28 cellular contexts compared by ENCODE assay signal in the genomic region with DNA sequence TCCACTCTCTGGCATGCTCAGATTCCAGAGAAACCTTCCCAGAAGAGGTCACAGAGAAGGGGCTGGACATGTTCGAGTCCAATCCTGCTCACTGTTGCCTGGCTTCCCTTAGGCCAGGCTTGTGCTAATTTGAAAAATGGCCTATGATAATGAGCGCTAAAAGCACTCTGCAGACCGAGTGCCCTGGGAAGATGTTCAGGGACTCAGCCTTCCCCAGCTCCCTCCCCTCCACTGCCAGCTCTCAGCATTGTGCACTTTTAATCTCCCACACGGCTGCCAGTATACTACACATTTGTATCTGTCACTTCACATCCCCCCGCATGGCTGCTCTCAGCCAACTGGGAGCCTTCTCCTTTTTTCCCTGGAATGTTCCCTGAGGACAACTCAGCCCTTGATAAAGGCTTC. TPM values are rescaled to one million over a fixed set of nuclear protein-coding genes. Genes with fewer than 3 reads are reported as not detected.
"Had no signal": no experiment of that assay in that cellular context is flagged by ENCODE, and none has a peak within 500 bp of the region (broad histone marks: within the 10 kb centered on the region; RNA-seq: fewer than 3 reads in every experiment).

No MANE protein-coding gene starts in this region.

- H3K9me3 ChIP-seq: lower lobe of right lung, prostate gland, upper lobe of left lung had no signal

- H3K9me3 Mint-ChIP-seq: activated naive CD4-positive, alpha-beta T cell treated with anti-CD3 and anti-CD28 coated beads, Interleukin-2, amount 10 ng/mL, durations not matched to agents 7 days and 5 days; activated naive CD8-positive, alpha-beta T cell treated with anti-CD3 and anti-CD28 coated beads, Interleukin-2, amount 50 U/mL, for 24 hours; activated T-cell treated with anti-CD3 and anti-CD28 coated beads, Interleukin-2, amount 50 U/mL, for 4 hours; dendritic cell treated with granulocyte-macrophage colony-stimulating factor and Interleukin-4, amounts not matched to agents 40 ng/mL and 50 ng/mL, for 4 days; T-helper 2 cell treated with Interferon-gamma antibody and Interleukin-4, amounts not matched to agents 5 μg/mL and 100 μg/mL, for 36 hours had no signal

- H3K4me3 Mint-ChIP-seq: activated naive CD4-positive, alpha-beta T cell treated with anti-CD3 and anti-CD28 coated beads, Interleukin-2, amount 10 ng/mL, durations not matched to agents 7 days and 5 days; activated naive CD8-positive, alpha-beta T cell treated with anti-CD3 and anti-CD28 coated beads, Interleukin-2, amount 50 U/mL, for 24 hours; activated T-cell treated with anti-CD3 and anti-CD28 coated beads, Interleukin-2, amount 50 U/mL, for 4 hours; brain; dendritic cell treated with granulocyte-macrophage colony-stimulating factor and Interleukin-4, amounts not matched to agents 40 ng/mL and 50 ng/mL, for 4 days; naive B cell; T-helper 2 cell treated with Interferon-gamma antibody and Interleukin-4, amounts not matched to agents 5 μg/mL and 100 μg/mL, for 36 hours had no signal

- DNase-seq: activated CD4-positive, alpha-beta T cell treated with anti-CD3 and anti-CD28 coated beads for 1 hour; activated CD8-positive, alpha-beta memory T cell treated with anti-CD3 and anti-CD28 coated beads, Interleukin-2, amount 50 U/mL, for 48 hours; activated effector memory CD4-positive, alpha-beta T cell treated with Interleukin-2 at 50 U/mL for 16 hours; activated naive CD4-positive, alpha-beta T cell treated with anti-CD3 and anti-CD28 coated beads, Interleukin-2, amount 10 ng/mL, durations not matched to agents 7 days and 5 days; activated naive CD8-positive, alpha-beta T cell treated with anti-CD3 and anti-CD28 coated beads, Interleukin-2, amount 50 U/mL, for 24 hours; activated T-cell treated with anti-CD3 and anti-CD28 coated beads, Interleukin-2, amount 50 U/mL, for 4 hours; anterior cingulate cortex; effector CD4-positive, alpha-beta T cell; erythroblast; foreskin fibroblast; heart right ventricle; kidney; lower lobe of right lung; mesendoderm; naive B cell; right cardiac atrium; stimulated activated CD4-positive, alpha-beta T cell treated with anti-CD3 and anti-CD28 coated beads, Interleukin-4, amount 100 ng/mL, for 24 hours; stimulated activated naive CD4-positive, alpha-beta T cell treated with Interleukin-2 at 50 U/mL for 16 hours; upper lobe of left lung had no signal

- H3K4me1 ChIP-seq: lower lobe of right lung, prostate gland, upper lobe of left lung had no signal

- H3K36me3 ChIP-seq: heart right ventricle, lower lobe of right lung, prostate gland, upper lobe of left lung had no signal

- H3K4me1 Mint-ChIP-seq: activated naive CD4-positive, alpha-beta T cell treated with anti-CD3 and anti-CD28 coated beads, Interleukin-2, amount 10 ng/mL, durations not matched to agents 7 days and 5 days; activated naive CD8-positive, alpha-beta T cell treated with anti-CD3 and anti-CD28 coated beads, Interleukin-2, amount 50 U/mL, for 24 hours; naive B cell had no signal

- H3K36me3 Mint-ChIP-seq: activated naive CD4-positive, alpha-beta T cell treated with anti-CD3 and anti-CD28 coated beads, Interleukin-2, amount 10 ng/mL, durations not matched to agents 7 days and 5 days; brain had no signal

- ATAC-seq: activated naive CD8-positive, alpha-beta T cell treated with anti-CD3 and anti-CD28 coated beads, Interleukin-2, amount 50 U/mL, for 24 hours; activated T-cell treated with anti-CD3 and anti-CD28 coated beads, Interleukin-2, amount 50 U/mL, for 4 hours; heart right ventricle; left lobe of liver; lower lobe of right lung; right cardiac atrium had no signal

- H3K27ac ChIP-seq: heart right ventricle, lower lobe of right lung, prostate gland, upper lobe of left lung, VCaP had no signal

- H3K27me3 ChIP-seq: upper lobe of left lung had no signal

- H3K27me3 Mint-ChIP-seq: activated naive CD8-positive, alpha-beta T cell treated with anti-CD3 and anti-CD28 coated beads, Interleukin-2, amount 50 U/mL, for 24 hours had no signal

- H3K27ac Mint-ChIP-seq: activated naive CD4-positive, alpha-beta T cell treated with anti-CD3 and anti-CD28 coated beads, Interleukin-2, amount 10 ng/mL, durations not matched to agents 7 days and 5 days; activated naive CD8-positive, alpha-beta T cell treated with anti-CD3 and anti-CD28 coated beads, Interleukin-2, amount 50 U/mL, for 24 hours; dendritic cell treated with granulocyte-macrophage colony-stimulating factor and Interleukin-4, amounts not matched to agents 40 ng/mL and 50 ng/mL, for 4 days; naive B cell; T-helper 2 cell treated with Interferon-gamma antibody and Interleukin-4, amounts not matched to agents 5 μg/mL and 100 μg/mL, for 36 hours had no signal

- H3K4me3 ChIP-seq: heart right ventricle, lower lobe of right lung, prostate gland, upper lobe of left lung had no signal

RNA-seq across cellular contexts. Expression of a gene that starts 24.1 kb away (rescaled TPM):
- total RNA-seq: activated T-cell treated with anti-CD3 and anti-CD28 coated beads, Interleukin-2, amount 50 U/mL, for 4 hours; fibroblast of lung; kidney; lower lobe of right lung; osteocyte; subcutaneous adipose tissue had no signal
